18 cellular contexts compared by ENCODE assay signal in genomic region chr2:11397513-11397912, GRCh38. TPM values are rescaled to one million over a fixed set of nuclear protein-coding genes. Genes with fewer than 3 reads are reported as not detected.
DNase-seq lines count a peak whose midpoint lies in the region; ATAC-seq and TF ChIP-seq lines count a peak whose summit lies in the region.
"Had no signal": no experiment of that assay in that cellular context is flagged by ENCODE, and none has a peak within 500 bp of the region (broad histone marks: within the 10 kb centered on the region; RNA-seq: fewer than 3 reads in every experiment).

No MANE protein-coding gene starts in this region.

- no peaks in the 10 kb centered on the region for H3K27me3 ChIP-seq in trophoblast cell (ENCODE audit: insufficient read depth, low read length)

- no peak for TF ChIP-seq CTCF in progenitor cell of endocrine pancreas (IDR thresholded peaks at IDR 0.05; ENCODE audit: unreplicated experiment)

- H4K12ac ChIP-seq in trophoblast cell (ENCODE audit: low read depth, low read length): no peak overlapping the region

- H2BK12ac ChIP-seq in trophoblast cell (ENCODE audit: low read length): no peak overlapping the region

- WGBS in trophoblast cell (ENCODE audit: extremely low coverage, insufficient coverage, insufficient read length): no CpG with 5 or more reads among the region's 2 CpGs

- no peak overlapping the region for H3K9ac ChIP-seq in trophoblast cell (ENCODE audit: low read length)

- H3K4me1 ChIP-seq in trophoblast cell (ENCODE audit: control insufficient read depth in 1 of 2, insufficient read depth in 2 of 2, low read length in 2 of 2): peaks cover 5 to 6% of the 10 kb centered on the region in 2 experiments

- no peak overlapping the region for H3K4me3 Mint-ChIP-seq in progenitor cell of endocrine pancreas (ENCODE audit: low read depth)
- H3K4me3 Mint-ChIP-seq: B cell, IgD-negative memory B cell had no signal

- H3K4me2 ChIP-seq in trophoblast cell (ENCODE audit: low read length): no peak overlapping the region
- H3K4me2 ChIP-seq: A549 had no signal

- H3K9me3 Mint-ChIP-seq in progenitor cell of endocrine pancreas (ENCODE audit: low read depth): no peaks in the 10 kb centered on the region
- H3K9me3 Mint-ChIP-seq: IgD-negative memory B cell had no signal

- H3K9me3 ChIP-seq in trophoblast cell (ENCODE audit: insufficient read depth, low read depth, low read length): no peaks in the 10 kb centered on the region
- H3K9me3 ChIP-seq: A549 had no signal

- no peak overlapping the region for H2AFZ ChIP-seq in trophoblast cell (ENCODE audit: insufficient read depth, low read length, poor library complexity)

- H2BK5ac ChIP-seq in trophoblast cell (ENCODE audit: low read depth, low read length, poor library complexity): no peak overlapping the region

- peaks cover 17% of the 10 kb centered on the region for H3K27me3 Mint-ChIP-seq in progenitor cell of endocrine pancreas
- H3K27me3 Mint-ChIP-seq: IgD-negative memory B cell had no signal

- H3K36me3 Mint-ChIP-seq in progenitor cell of endocrine pancreas (ENCODE audit: insufficient read depth): no peaks in the 10 kb centered on the region
- H3K36me3 Mint-ChIP-seq: IgD-negative memory B cell had no signal

- H3K4me1 Mint-ChIP-seq in progenitor cell of endocrine pancreas (ENCODE audit: low read depth): no peaks in the 10 kb centered on the region
- H3K4me1 Mint-ChIP-seq: B cell, IgD-negative memory B cell had no signal

- ATAC-seq in GM19023 (IDR thresholded peaks at IDR 0.05; ENCODE audit: unreplicated experiment): no peak
- ATAC-seq: A549, SK-N-SH treated with all-trans-retinoic acid at 6 μM for 48 hours had no signal

- H3K18ac ChIP-seq in trophoblast cell (ENCODE audit: low read length): no peak overlapping the region

- peak; percentile 51 for DNase-seq in ELR (ENCODE audit: low read depth)
- peak; percentile 60 for DNase-seq in RPMI7951 (ENCODE audit: low read depth)
- peak; percentile 47 for DNase-seq in epidermal melanocyte (ENCODE audit: insufficient read length, low spot score)
- peak; percentile 48 to 79 for DNase-seq in trophoblast cell
- no peak for DNase-seq in progenitor cell of endocrine pancreas (ENCODE audit: low spot score, unreplicated experiment)
- no peak for DNase-seq in activated CD4-positive, alpha-beta T cell treated with anti-CD3 and anti-CD28 coated beads, Interleukin-2, amount 50 U/mL, for 4 hours
- DNase-seq: COR-L47, DND-41, GDM1, NCI-H2107, NCI-H2227 treated with DMSO at 0.1 percent for 48 hours, NCI-H748 treated with DMSO at 0.1 percent for 48 hours, SIG-M5 had no signal

- no peak overlapping the region for H3K23ac ChIP-seq in trophoblast cell (ENCODE audit: low read length)

- H3K27ac ChIP-seq in trophoblast cell (ENCODE audit: low read depth, low read length): no peak overlapping the region

- H3K4ac ChIP-seq in trophoblast cell (ENCODE audit: low read depth, low read length): no peak overlapping the region

- no peaks in the 10 kb centered on the region for H3K79me2 ChIP-seq in trophoblast cell (ENCODE audit: control insufficient read depth, insufficient read depth, low read length, poor library complexity)

- no peak overlapping the region for H3K27ac Mint-ChIP-seq in progenitor cell of endocrine pancreas
- H3K27ac Mint-ChIP-seq: B cell, IgD-negative memory B cell had no signal

- H4K8ac ChIP-seq in trophoblast cell (ENCODE audit: low read depth, low read length): no peak overlapping the region

- no peaks in the 10 kb centered on the region for H3K36me3 ChIP-seq in trophoblast cell (ENCODE audit: control insufficient read depth in 1 of 2, insufficient read depth in 2 of 2, low read length in 2 of 2)

- no peak overlapping the region for H2BK120ac ChIP-seq in trophoblast cell (ENCODE audit: insufficient read depth, low read length, poor library complexity)

- H2AK5ac ChIP-seq in trophoblast cell (ENCODE audit: low read length): no peak overlapping the region

- no peak overlapping the region for H3K4me3 ChIP-seq in trophoblast cell (ENCODE audit: low read depth, low read length)
- H3K4me3 ChIP-seq: A549 had no signal

- H4K91ac ChIP-seq in trophoblast cell (ENCODE audit: low read depth, low read length): no peak overlapping the region

- no peak overlapping the region for H3K14ac ChIP-seq in trophoblast cell (ENCODE audit: low read length)

- H3K79me1 ChIP-seq in trophoblast cell (ENCODE audit: low read length): peaks cover 2% of the 10 kb centered on the region

RNA-seq across cellular contexts. Expression of gene ROCK2, which starts 53.1 kb away (rescaled TPM):
- total RNA-seq in RPMI7951 (2014; rRNA removed; shearing (Covaris generic)): 36.6 and 45.4 TPM in 2 replicates
- 36.9 and 37.0 TPM in 2 replicates for polyA plus RNA-seq in trophoblast cell (2013)
- 41.9 and 43.8 TPM in 2 replicates for total RNA-seq in progenitor cell of endocrine pancreas

Comparison
In these comparisons a context has a peak if more than half of its experiments do, and no peak if none do; other contexts are left out.
1. DNase-seq: peak in ELR (single experiment), RPMI7951 (single experiment), epidermal melanocyte (single experiment) and trophoblast cell (2 of 2); none in progenitor cell of endocrine pancreas (single experiment) and activated CD4-positive, alpha-beta T cell treated with anti-CD3 and anti-CD28 coated beads, Interleukin-2, amount 50 U/mL, for 4 hours (0 of 2).